19 cellular contexts compared by ENCODE assay signal in genomic region chr6:154457046-154457713, GRCh38. TPM values are rescaled to one million over a fixed set of nuclear protein-coding genes. Genes with fewer than 3 reads are reported as not detected.
DNase-seq lines count a peak whose midpoint lies in the region; TF ChIP-seq lines count a peak whose summit lies in the region.
"Had no signal": no experiment of that assay in that cellular context is flagged by ENCODE, and none has a peak within 500 bp of the region (broad histone marks: within the 10 kb centered on the region; RNA-seq: fewer than 3 reads in every experiment).

No MANE protein-coding gene starts in this region.

- H3K79me2 ChIP-seq in neural progenitor cell (ENCODE audit: low read depth), result peaks cover 46% of the 10 kb centered on the region

- no peaks in the 10 kb centered on the region for H3F3A ChIP-seq in neural progenitor cell (ENCODE audit: low read depth)

- TF ChIP-seq CTCF in neural progenitor cell (IDR thresholded peaks at IDR 0.05), result no peak

- no peak overlapping the region for H3K9ac ChIP-seq in neural progenitor cell
- H3K9ac ChIP-seq: GM23248 had no signal

- H3K27ac ChIP-seq in substantia nigra (ENCODE audit: low read depth, low read length, poor library complexity, severe bottlenecking) (peak overlapping the region; percentile 0), neural progenitor cell (no peak overlapping the region)
- H3K27ac ChIP-seq: GM23248, HL-60, skin epidermis had no signal

- H2AFZ ChIP-seq in neural progenitor cell (replicated peaks), result no peak overlapping the region
- H2AFZ ChIP-seq: GM23248 had no signal

- no peaks in the 10 kb centered on the region for H3K36me3 Mint-ChIP-seq in neural progenitor cell

- peaks cover 16% of the 10 kb centered on the region for H3K4me1 Mint-ChIP-seq in neural progenitor cell

- H3K27me3 Mint-ChIP-seq in neural progenitor cell (ENCODE audit: insufficient read depth, low read depth), result no peaks in the 10 kb centered on the region
- H3K27me3 Mint-ChIP-seq: CD4-positive, alpha-beta T cell had no signal

- H3K27me3 ChIP-seq in neural progenitor cell, result no peaks in the 10 kb centered on the region

- no peak overlapping the region for H3K4me3 Mint-ChIP-seq in neural progenitor cell
- H3K4me3 Mint-ChIP-seq: CD4-positive, alpha-beta T cell; neural crest cell had no signal

- no peaks in the 10 kb centered on the region for H3K9me3 ChIP-seq in neural progenitor cell (ENCODE audit: low read depth)

- no peak overlapping the region for H3K4me3 ChIP-seq in neural progenitor cell
- H3K4me3 ChIP-seq: GM23248, skin epidermis had no signal

- no peak overlapping the region for H3K4me2 ChIP-seq in neural progenitor cell

- no peak overlapping the region for H3K27ac Mint-ChIP-seq in neural progenitor cell
- H3K27ac Mint-ChIP-seq: CD4-positive, alpha-beta T cell had no signal

- H3K9me3 Mint-ChIP-seq in neural progenitor cell, result peaks cover 2% of the 10 kb centered on the region
- H3K9me3 Mint-ChIP-seq: CD4-positive, alpha-beta T cell; neural crest cell had no signal

- H4K20me1 ChIP-seq in neural progenitor cell (ENCODE audit: low read depth), result peaks cover 19% of the 10 kb centered on the region

- H3K36me3 ChIP-seq in neural progenitor cell, result no peaks in the 10 kb centered on the region

- H3K4me1 ChIP-seq in neural progenitor cell, result peaks cover 32% of the 10 kb centered on the region

- DNase-seq in NCI-H1417 (lab: John Stamatoyannopoulos, UW) (peak in 2 of 3 experiments; percentile 47 to 58), NCI-H1417 treated with DMSO at 0.1 percent for 48 hours (lab: John Stamatoyannopoulos, UW) (no peak), amniotic epithelial cell (ENCODE audit: low read depth) (peak; percentile 74), glomerular visceral epithelial cell (ENCODE audit: extremely low spot score) (peak; percentile 90), substantia nigra (lab: John Stamatoyannopoulos, UW) (no peak), neural progenitor cell (ENCODE audit: low spot score) (no peak), NCI-H128 (lab: John Stamatoyannopoulos, UW; ENCODE audit: unreplicated experiment) (no peak)
- no peak for DNase-seq in effector CD8-positive, alpha-beta T cell (lab: John Stamatoyannopoulos, UW)
- DNase-seq: 8988T; activated CD4-positive, alpha-beta T cell treated with anti-CD3 and anti-CD28 coated beads for 48 hours; CD4-positive, alpha-beta T cell; GM23248; left ventricle myocardium superior; NCI-H2171; T-helper 1 cell had no signal

RNA-seq across cellular contexts. Expression of gene CNKSR3, which starts 53.3 kb away (rescaled TPM):
- total RNA-seq in neural progenitor cell (ENCODE audit: low replicate concordance), result 8.8 and 9.9 TPM in 2 replicates
- total RNA-seq: OCI-LY7 had no signal

Comparison
In these comparisons a context has a peak if more than half of its experiments do, and no peak if none do; other contexts are left out.
1. DNase-seq: peak in NCI-H1417 (2 of 3), amniotic epithelial cell (single experiment) and glomerular visceral epithelial cell (single experiment); none in NCI-H1417 treated with DMSO at 0.1 percent for 48 hours (single experiment), substantia nigra (0 of 49), effector CD8-positive, alpha-beta T cell (single experiment), neural progenitor cell (single experiment) and NCI-H128 (single experiment).